ENCODE assay signal across 29 cellular contexts in the genomic region with DNA sequence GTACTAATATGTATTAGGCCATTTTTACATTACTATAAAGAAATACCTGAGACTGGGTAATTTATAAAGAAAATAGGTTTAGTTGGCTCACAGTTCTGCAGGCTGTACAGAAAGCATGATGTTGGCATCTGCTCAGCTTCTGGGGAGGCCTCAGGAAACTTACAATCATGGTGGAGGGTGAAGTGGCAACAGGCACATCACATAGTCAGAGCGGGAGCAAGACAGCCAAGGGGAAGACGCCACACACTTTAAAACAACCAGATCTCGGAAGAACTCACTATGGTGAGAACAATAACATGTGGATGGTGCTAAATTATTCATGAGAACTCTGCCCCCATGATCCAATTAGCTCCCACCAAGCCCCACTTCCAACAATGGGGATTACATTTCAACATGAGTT.
"Had no signal": no experiment of that assay in that cellular context is flagged by ENCODE, and none has a peak within 500 bp of the region (broad histone marks: within the 10 kb centered on the region; RNA-seq: fewer than 3 reads in every experiment).

No MANE protein-coding gene starts in this region.

- H3K27ac Mint-ChIP-seq: stimulated activated effector memory CD8-positive, alpha-beta T cell treated with anti-CD3 and anti-CD28 coated beads, Interleukin-12 subunit alpha, Interleukin-12 subunit beta, amount 100 ng/mL, for 72 hours; stimulated activated memory B cell treated with anti-CD40 and anti-IgM and Interleukin-4, amounts not matched to agents 10 μg/mL and 1 μg/mL and 100 μg/mL, for 72 hours; stimulated activated naive B cell treated with anti-CD40 and anti-IgM and Interleukin-4, amounts not matched to agents 10 μg/mL and 1 μg/mL and 100 μg/mL, for 72 hours; stimulated activated naive CD8-positive, alpha-beta T cell treated with anti-CD3 and anti-CD28 coated beads, Interleukin-15, amount 100 ng/mL, for 72 hours; stimulated activated naive CD8-positive, alpha-beta T cell treated with anti-CD3 and anti-CD28 coated beads, Interleukin-15, Interleukin-2, amounts not matched to agents 100 ng/mL and 50 ng/mL, for 24 hours; type B pancreatic cell had no signal

- H3K4me3 Mint-ChIP-seq: stimulated activated effector memory CD8-positive, alpha-beta T cell treated with anti-CD3 and anti-CD28 coated beads, Interleukin-12 subunit alpha, Interleukin-12 subunit beta, amount 100 ng/mL, for 72 hours; stimulated activated memory B cell treated with anti-CD40 and anti-IgM and Interleukin-4, amounts not matched to agents 10 μg/mL and 1 μg/mL and 100 μg/mL, for 72 hours; stimulated activated naive B cell treated with anti-CD40 and anti-IgM and Interleukin-4, amounts not matched to agents 10 μg/mL and 1 μg/mL and 100 μg/mL, for 72 hours; stimulated activated naive CD8-positive, alpha-beta T cell treated with anti-CD3 and anti-CD28 coated beads, Interleukin-15, amount 100 ng/mL, for 72 hours; stimulated activated naive CD8-positive, alpha-beta T cell treated with anti-CD3 and anti-CD28 coated beads, Interleukin-15, Interleukin-2, amounts not matched to agents 100 ng/mL and 50 ng/mL, for 24 hours; type B pancreatic cell had no signal

- H3K9me3 Mint-ChIP-seq: stimulated activated effector memory CD8-positive, alpha-beta T cell treated with anti-CD3 and anti-CD28 coated beads, Interleukin-12 subunit alpha, Interleukin-12 subunit beta, amount 100 ng/mL, for 72 hours; stimulated activated memory B cell treated with anti-CD40 and anti-IgM and Interleukin-4, amounts not matched to agents 10 μg/mL and 1 μg/mL and 100 μg/mL, for 72 hours; stimulated activated naive CD8-positive, alpha-beta T cell treated with anti-CD3 and anti-CD28 coated beads, Interleukin-15, Interleukin-2, amounts not matched to agents 100 ng/mL and 50 ng/mL, for 24 hours; type B pancreatic cell had no signal

- H3K4me3 ChIP-seq: stomach, suprapubic skin, testis, thoracic aorta, thyroid gland, tibial artery, tibial nerve, transverse colon, upper lobe of left lung, upper lobe of right lung, uterus, vagina had no signal

- H3K36me3 Mint-ChIP-seq: stimulated activated effector memory CD8-positive, alpha-beta T cell treated with anti-CD3 and anti-CD28 coated beads, Interleukin-12 subunit alpha, Interleukin-12 subunit beta, amount 100 ng/mL, for 72 hours; stimulated activated memory B cell treated with anti-CD40 and anti-IgM and Interleukin-4, amounts not matched to agents 10 μg/mL and 1 μg/mL and 100 μg/mL, for 72 hours; stimulated activated naive B cell treated with anti-CD40 and anti-IgM and Interleukin-4, amounts not matched to agents 10 μg/mL and 1 μg/mL and 100 μg/mL, for 72 hours; type B pancreatic cell had no signal

- H3K9me3 ChIP-seq: stomach, suprapubic skin, testis, thoracic aorta, thyroid gland, tibial artery, tibial nerve, transverse colon, upper lobe of left lung, upper lobe of right lung, uterus, vagina had no signal

- H3K27ac ChIP-seq: stomach, suprapubic skin, testis, thoracic aorta, thyroid gland, tibial nerve, transverse colon, upper lobe of left lung, upper lobe of right lung, uterus, vagina had no signal

- H3K4me1 Mint-ChIP-seq: stimulated activated effector memory CD8-positive, alpha-beta T cell treated with anti-CD3 and anti-CD28 coated beads, Interleukin-12 subunit alpha, Interleukin-12 subunit beta, amount 100 ng/mL, for 72 hours; stimulated activated memory B cell treated with anti-CD40 and anti-IgM and Interleukin-4, amounts not matched to agents 10 μg/mL and 1 μg/mL and 100 μg/mL, for 72 hours; stimulated activated naive B cell treated with anti-CD40 and anti-IgM and Interleukin-4, amounts not matched to agents 10 μg/mL and 1 μg/mL and 100 μg/mL, for 72 hours; stimulated activated naive CD8-positive, alpha-beta T cell treated with anti-CD3 and anti-CD28 coated beads, Interleukin-15, amount 100 ng/mL, for 72 hours had no signal

- FAIRE-seq: urothelium cell line had no signal

- H3K27me3 ChIP-seq: stomach, suprapubic skin, testis, thyroid gland, tibial artery, tibial nerve, transverse colon, upper lobe of left lung, upper lobe of right lung, uterus, vagina had no signal

- H3K4me1 ChIP-seq: stomach, suprapubic skin, testis, thyroid gland, tibial nerve, transverse colon, upper lobe of left lung, upper lobe of right lung, uterus, vagina had no signal

- H3K36me3 ChIP-seq: stomach, suprapubic skin, thoracic aorta, thyroid gland, tibial artery, tibial nerve, transverse colon, upper lobe of left lung, upper lobe of right lung, uterus, vagina had no signal

- ATAC-seq: stimulated activated effector memory CD8-positive, alpha-beta T cell treated with anti-CD3 and anti-CD28 coated beads, Interleukin-12 subunit alpha, Interleukin-12 subunit beta, amount 100 ng/mL, for 72 hours; stimulated activated memory B cell treated with anti-CD40 and anti-IgM and Interleukin-4, amounts not matched to agents 10 μg/mL and 1 μg/mL and 100 μg/mL, for 72 hours; stimulated activated naive B cell treated with anti-CD40 and anti-IgM and Interleukin-4, amounts not matched to agents 10 μg/mL and 1 μg/mL and 100 μg/mL, for 72 hours; stimulated activated naive CD8-positive, alpha-beta T cell treated with anti-CD3 and anti-CD28 coated beads, Interleukin-15, amount 100 ng/mL, for 72 hours; stimulated activated naive CD8-positive, alpha-beta T cell treated with anti-CD3 and anti-CD28 coated beads, Interleukin-15, Interleukin-2, amounts not matched to agents 100 U/mL and 50 U/mL, for 24 hours; upper lobe of right lung had no signal

- DNase-seq: stimulated activated CD4-positive, alpha-beta T cell treated with anti-CD3 and anti-CD28 coated beads, Interleukin-2, amount 100 ng/mL, for 48 hours; stimulated activated CD4-positive, alpha-beta T cell treated with anti-CD3 and anti-CD28 coated beads, Interleukin-4, amount 100 ng/mL, for 1 hour; stimulated activated CD4-positive, alpha-beta T cell treated with anti-CD3 and anti-CD28 coated beads, Interleukin-4, amount 100 ng/mL, for 24 hours; stimulated activated CD4-positive, alpha-beta T cell treated with anti-CD3 and anti-CD28 coated beads, Interleukin-4, amount 100 ng/mL, for 4 hours; stimulated activated CD8-positive, alpha-beta memory T cell treated with anti-CD3 and anti-CD28 coated beads, Interleukin-4, amount 100 ng/mL, for 48 hours; stimulated activated naive B cell treated with anti-CD40 and anti-IgM and Interleukin-4, amounts not matched to agents 10 μg/mL and 1 μg/mL and 100 μg/mL, for 72 hours; stimulated activated naive CD4-positive, alpha-beta T cell; stimulated activated naive CD4-positive, alpha-beta T cell treated with Interleukin-2 at 50 U/mL for 16 hours; stimulated activated naive CD8-positive, alpha-beta T cell treated with anti-CD3 and anti-CD28 coated beads, Interleukin-15, amount 100 ng/mL, for 72 hours; stimulated activated naive CD8-positive, alpha-beta T cell treated with anti-CD3 and anti-CD28 coated beads, Interleukin-15, Interleukin-2, amounts not matched to agents 100 U/mL and 50 U/mL, for 24 hours; stomach; substantia nigra; testis; thyroid gland; tibial artery; transverse colon; trophoblast cell; upper lobe of left lung; upper lobe of right lung; uterus had no signal
